Comparison of ENCODE assay signal across 8 cellular contexts in genomic region chr3:57756022-57756527, GRCh38. TPM values are rescaled to one million over a fixed set of nuclear protein-coding genes. Genes with fewer than 3 reads are reported as not detected.
A peak's percentile ranks its signal among the peaks of the same experiment; 100 is the strongest.
DNase-seq lines count a peak whose midpoint lies in the region; TF ChIP-seq lines count a peak whose summit lies in the region.

Gene SLMAP (plus strand): TSS chr3:57756309. CDS start chr3:57757652, 1,343 bp downstream.

- H3K36me3 Mint-ChIP-seq in H9 (ENCODE audit: insufficient read depth in 1 of 3, low read depth in 3 of 3) (peaks cover 12 to 26% (median 13%) of the 10 kb centered on the region in 3 experiments; a peak in 6 of 7 replicates), nephron (ENCODE audit: low read depth) (peaks cover 14% of the 10 kb centered on the region)
- H3K36me3 Mint-ChIP-seq in stimulated activated naive CD8-positive, alpha-beta T cell treated with anti-CD3 and anti-CD28 coated beads, Interleukin-15, Interleukin-2, amounts not matched to agents 100 ng/mL and 50 ng/mL, for 24 hours (ENCODE audit: low read depth), result peaks cover 33% of the 10 kb centered on the region

- H2BK15ac ChIP-seq in H9 (ENCODE audit: low read depth, low read length), result no peak within 1 kb of the TSS

- H4K91ac ChIP-seq in H9 (ENCODE audit: insufficient read length, low read depth, low read length), result no peak within 1 kb of the TSS

- no peaks in the 10 kb centered on the region for H3K79me1 ChIP-seq in H9 (ENCODE audit: insufficient read depth, low read depth, low read length, poor library complexity, severe bottlenecking)

- no peak within 1 kb of the TSS for H3K4ac ChIP-seq in H9 (ENCODE audit: low read depth, low read length)

- no peak within 1 kb of the TSS for H2BK20ac ChIP-seq in H9 (ENCODE audit: low read depth, low read length, poor library complexity, severe bottlenecking)

- H3K56ac ChIP-seq in H9 (ENCODE audit: insufficient read length, low read depth, low read length), result no peak within 1 kb of the TSS

- H4K5ac ChIP-seq in H9 (ENCODE audit: insufficient read length, low read depth, low read length), result no peak within 1 kb of the TSS

- no peaks in the 10 kb centered on the region for H3K27me3 Mint-ChIP-seq in H9 (ENCODE audit: low read depth)
- H3K27me3 Mint-ChIP-seq in nephron (ENCODE audit: low read depth), result no peaks in the 10 kb centered on the region
- no peaks in the 10 kb centered on the region for H3K27me3 Mint-ChIP-seq in stimulated activated naive CD8-positive, alpha-beta T cell treated with anti-CD3 and anti-CD28 coated beads, Interleukin-15, Interleukin-2, amounts not matched to agents 100 ng/mL and 50 ng/mL, for 24 hours

- H2BK5ac ChIP-seq in H9 (ENCODE audit: insufficient read length, low read length), result peak within 1 kb of the TSS; percentile 20

- H2AK5ac ChIP-seq in H9 (ENCODE audit: insufficient read length, low read length), result no peak within 1 kb of the TSS

- peaks cover 0 to 3% of the 10 kb centered on the region in 2 experiments; a peak in 1 of 5 replicates for H3K9me3 Mint-ChIP-seq in H9
- H3K9me3 Mint-ChIP-seq in nephron, result no peaks in the 10 kb centered on the region
- H3K9me3 Mint-ChIP-seq in stimulated activated naive CD8-positive, alpha-beta T cell treated with anti-CD3 and anti-CD28 coated beads, Interleukin-15, Interleukin-2, amounts not matched to agents 100 ng/mL and 50 ng/mL, for 24 hours, result no peaks in the 10 kb centered on the region

- no peak within 1 kb of the TSS for H3K27ac ChIP-seq in H9 (ENCODE audit: insufficient read length, low read depth, low read length)

- H3K4me1 ChIP-seq in H9 (ENCODE audit: insufficient read depth, low read length), result no peaks in the 10 kb centered on the region; the same call in 1 of the 2 replicates

- no peaks in the 10 kb centered on the region for H4K20me1 ChIP-seq in H9 (ENCODE audit: control insufficient read depth, insufficient read depth, insufficient read length)

- H3K18ac ChIP-seq in H9 (ENCODE audit: insufficient read length, low read depth, low read length), result peak within 1 kb of the TSS; percentile 75

- no peak within 1 kb of the TSS for H4K8ac ChIP-seq in H9 (replicated peaks; ENCODE audit: insufficient read length, low read depth, low read length)

- H3K9me3 ChIP-seq in H9 (ENCODE audit: control insufficient read depth, low read depth, low read length) (no peaks in the 10 kb centered on the region), MG63 (no peaks in the 10 kb centered on the region)

- H3K79me2 ChIP-seq in H9 (ENCODE audit: insufficient read depth, low read length), result peaks cover 10% of the 10 kb centered on the region; the same call in 1 of the 2 replicates

- peaks cover 22 to 26% of the 10 kb centered on the region in 2 experiments for H3K4me1 Mint-ChIP-seq in H9
- H3K4me1 Mint-ChIP-seq in nephron, result peaks cover 20% of the 10 kb centered on the region
- H3K4me1 Mint-ChIP-seq in stimulated activated naive CD8-positive, alpha-beta T cell treated with anti-CD3 and anti-CD28 coated beads, Interleukin-15, Interleukin-2, amounts not matched to agents 100 ng/mL and 50 ng/mL, for 24 hours (ENCODE audit: low read depth), result peaks cover 45% of the 10 kb centered on the region

- no peak within 1 kb of the TSS for H3K23ac ChIP-seq in H9 (ENCODE audit: insufficient read length, low read depth, low read length)

- peaks cover 13% of the 10 kb centered on the region for H3K23me2 ChIP-seq in H9 (ENCODE audit: insufficient read length, low read depth, low read length, poor library complexity, severe bottlenecking)

- WGBS in H9 (ENCODE audit: extremely low coverage, insufficient read length, low lambda C conversion rate), result no CpG with 5 or more reads among the region's 41 CpGs

- H3K4me2 ChIP-seq in H9 (ENCODE audit: insufficient read depth, insufficient read length, low read length), result peak within 1 kb of the TSS; percentile 92

- H3K27ac Mint-ChIP-seq in H9, result peak within 1 kb of the TSS; percentile 90 to 99 (median 98)
- H3K27ac Mint-ChIP-seq in nephron, result peak within 1 kb of the TSS; percentile 98 to 99 (median 99)
- H3K27ac Mint-ChIP-seq in stimulated activated naive CD8-positive, alpha-beta T cell treated with anti-CD3 and anti-CD28 coated beads, Interleukin-15, Interleukin-2, amounts not matched to agents 100 ng/mL and 50 ng/mL, for 24 hours, result peak within 1 kb of the TSS; percentile 95

- H3K4me3 ChIP-seq in MG63 (peak within 1 kb of the TSS; percentile 72), fibroblast of the aortic adventitia (ENCODE audit: low read depth, low read length) (peak within 1 kb of the TSS; percentile 82)

- H3K36me3 ChIP-seq in MG63, result peaks cover 12% of the 10 kb centered on the region

- peak; percentile 98 for DNase-seq in ELR (ENCODE audit: low read depth)
- peak; percentile 96 for DNase-seq in H9
- DNase-seq in MG63, result peak; percentile 92
- DNase-seq in SHP77 treated with DMSO at 0.1 percent for 48 hours (lab: John Stamatoyannopoulos, UW), result peak; percentile 93
- DNase-seq in activated effector memory CD4-positive, alpha-beta T cell treated with anti-CD3 and anti-CD28 coated beads, Interleukin-2, amount 50 U/mL, for 16 hours, result peak; percentile 99
- peak; percentile 97 for DNase-seq in fibroblast of the aortic adventitia (ENCODE audit: low read depth)

- no peak within 1 kb of the TSS for H2BK12ac ChIP-seq in H9 (ENCODE audit: insufficient read length, low read depth, low read length)

- peak within 1 kb of the TSS; percentile 80 for H3K14ac ChIP-seq in H9 (ENCODE audit: insufficient read depth, low read length)

- H3T11ph ChIP-seq in H9 (ENCODE audit: low read length), result no peak within 1 kb of the TSS

- no peak for TF ChIP-seq CTCF in H9 (conservative IDR thresholded peaks at IDR 0.05)
- no peak for TF ChIP-seq CTCF in fibroblast of the aortic adventitia (IDR thresholded peaks at IDR 0.05; ENCODE audit: insufficient read depth, low read length)
- TF ChIP-seq CTCF in nephron (IDR thresholded peaks at IDR 0.05; ENCODE audit: unreplicated experiment in 3 of 3), result no peak

- peak within 1 kb of the TSS; percentile 99 for H2AFZ ChIP-seq in H9 (ENCODE audit: low read length)

- no peak within 1 kb of the TSS for H2BK120ac ChIP-seq in H9 (ENCODE audit: low read depth, low read length, poor library complexity, severe bottlenecking)

- H3K9ac ChIP-seq in H9 (ENCODE audit: extremely low read depth, insufficient read length, low read length), result peak within 1 kb of the TSS; percentile 71

- peak within 1 kb of the TSS; percentile 96 to 97 for H3K4me3 Mint-ChIP-seq in H9
- H3K4me3 Mint-ChIP-seq in nephron, result peak within 1 kb of the TSS; percentile 98 to 100 (median 99)
- peak within 1 kb of the TSS; percentile 95 for H3K4me3 Mint-ChIP-seq in stimulated activated naive CD8-positive, alpha-beta T cell treated with anti-CD3 and anti-CD28 coated beads, Interleukin-15, Interleukin-2, amounts not matched to agents 100 ng/mL and 50 ng/mL, for 24 hours

- H3K27me3 ChIP-seq in H9 (ENCODE audit: insufficient read depth, low read length) (no peaks in the 10 kb centered on the region), MG63 (no peaks in the 10 kb centered on the region)

RNA-seq across cellular contexts. Expression of gene SLMAP, which starts in this region (rescaled TPM):
- 59.2 and 65.1 TPM in 2 replicates for total RNA-seq in H9 (2021)
- total RNA-seq in MG63 (2014; rRNA removed; shearing (Covaris generic); ENCODE audit: low replicate concordance), result 25.7 and 28.2 TPM in 2 replicates
- total RNA-seq in fibroblast of the aortic adventitia (ENCODE audit: low replicate concordance), result 44.1 and 78.4 TPM in 2 replicates
